In genomic region chr2:236582968-236583367, GRCh38 we compare ENCODE assay signal across 21 cellular contexts. TPM values are rescaled to one million over a fixed set of nuclear protein-coding genes. Genes with fewer than 3 reads are reported as not detected.
A peak's percentile ranks its signal among the peaks of the same experiment; 100 is the strongest.
DNase-seq lines count a peak whose midpoint lies in the region; ATAC-seq, FAIRE-seq and TF ChIP-seq lines count a peak whose summit lies in the region.
"Had no signal": no experiment of that assay in that cellular context is flagged by ENCODE, and none has a peak within 500 bp of the region (broad histone marks: within the 10 kb centered on the region; RNA-seq: fewer than 3 reads in every experiment).

No MANE protein-coding gene starts in this region.

- H3K27me3 Mint-ChIP-seq in activated B cell treated with CpG ODN at 0.5 μM for 24 hours (no peaks in the 10 kb centered on the region), HFFc6 (ENCODE audit: insufficient read depth) (peaks cover 13% of the 10 kb centered on the region)

- H3K27me3 ChIP-seq in BLaER1 (no peaks in the 10 kb centered on the region), osteoblast (ENCODE audit: insufficient read depth, low read length) (no peaks in the 10 kb centered on the region)

- H3K9me3 ChIP-seq in BLaER1, result peaks cover 22% of the 10 kb centered on the region
- no peaks in the 10 kb centered on the region for H3K9me3 ChIP-seq in osteoblast (ENCODE audit: low read depth, low read length)

- H3K9ac ChIP-seq in BLaER1, result no peak overlapping the region

- no peak for FAIRE-seq in frontal cortex (lab: Jason Lieb, UNC)
- FAIRE-seq: D721Med, H54, RCC 7860 had no signal

- no peak for TF ChIP-seq CTCF in activated B cell treated with CpG ODN at 0.5 μM for 24 hours (IDR thresholded peaks at IDR 0.05)
- no peak for TF ChIP-seq CTCF in osteoblast (IDR thresholded peaks at IDR 0.05; ENCODE audit: extremely low read depth, low read depth, low read length)
- no peak for TF ChIP-seq CTCF in HFFc6 (IDR thresholded peaks at IDR 0.05)

- H4K20me1 ChIP-seq in BLaER1, result no peaks in the 10 kb centered on the region
- no peaks in the 10 kb centered on the region for H4K20me1 ChIP-seq in osteoblast (ENCODE audit: insufficient read depth, low read length)

- no peak overlapping the region for H2AFZ ChIP-seq in osteoblast (ENCODE audit: low read length)

- H3K27ac ChIP-seq in BLaER1 (no peak overlapping the region), osteoblast (ENCODE audit: low read depth, low read length) (no peak overlapping the region)

- H3K27ac Mint-ChIP-seq in activated B cell treated with CpG ODN at 0.5 μM for 24 hours (no peak overlapping the region), HFFc6 (no peak overlapping the region)

- H3K4me3 ChIP-seq in BLaER1 (no peak overlapping the region), osteoblast (ENCODE audit: insufficient read depth, low read length) (no peak overlapping the region)

- ATAC-seq in GM19463 (IDR thresholded peaks at IDR 0.05; ENCODE audit: unreplicated experiment), result peak; percentile 63
- peak; percentile 58 for ATAC-seq in activated B cell treated with CpG ODN at 0.5 μM for 24 hours (ENCODE audit: low read depth)

- DNase-seq in activated B cell treated with CpG ODN at 0.5 μM for 24 hours (no peak), osteoblast (ENCODE audit: insufficient read length, low spot score, missing footprints) (peak; percentile 58), frontal cortex (ENCODE audit: low spot score in 2 of 2) (no peak), DMS 273 treated with DMSO at 0.1 percent for 48 hours (lab: John Stamatoyannopoulos, UW) (no peak), HFFc6 (no peak)
- DNase-seq in stimulated activated CD4-positive, alpha-beta T cell treated with anti-CD3 and anti-CD28 coated beads, Interleukin-4, amount 100 ng/mL, for 24 hours, result no peak
- DNase-seq: 8988T; CD8-positive, alpha-beta memory T cell; DMS79 treated with DMSO at 0.1 percent for 48 hours; GDM1; MM.1S; NCI-H1092 treated with DMSO at 0.1 percent for 48 hours; NCI-H2227 treated with DMSO at 0.1 percent for 48 hours; NCI-H524; SHP77 treated with DMSO at 0.1 percent for 48 hours had no signal

- 0 out of 2 replicates have a peak overlapping the region, but pooled peaks have one; percentile 11 for H3K4me2 ChIP-seq in BLaER1
- H3K4me2 ChIP-seq in osteoblast (ENCODE audit: insufficient read depth, low read length), result no peak overlapping the region

- H3K36me3 ChIP-seq in BLaER1 (no peaks in the 10 kb centered on the region), osteoblast (ENCODE audit: insufficient read depth, low read length) (no peaks in the 10 kb centered on the region)

- POLR2A ChIA-PET in activated B cell treated with CpG ODN at 0.5 μM for 24 hours (lab: Charles Lee), result interaction anchor here (1.6 kb wide), 1 partner anchor 13 kb away, joined by 6 read pairs; the partner anchor contains the start of gene ACKR3

- H3K9me3 Mint-ChIP-seq in activated B cell treated with CpG ODN at 0.5 μM for 24 hours (peaks cover 5% of the 10 kb centered on the region), HFFc6 (peaks cover 29% of the 10 kb centered on the region)

- H3K4me1 ChIP-seq in BLaER1 (peaks cover 8% of the 10 kb centered on the region; the same call in 1 of the 2 replicates), osteoblast (ENCODE audit: insufficient read depth, low read length) (no peaks in the 10 kb centered on the region)

- peaks cover 17% of the 10 kb centered on the region for H3K36me3 Mint-ChIP-seq in activated B cell treated with CpG ODN at 0.5 μM for 24 hours (ENCODE audit: low read depth)
- peaks cover 10% of the 10 kb centered on the region; the same call in 1 of the 2 replicates for H3K36me3 Mint-ChIP-seq in HFFc6 (ENCODE audit: low read depth)

- H3K79me2 ChIP-seq in osteoblast (ENCODE audit: insufficient read depth, low read length), result no peaks in the 10 kb centered on the region

- H3K4me3 Mint-ChIP-seq in activated B cell treated with CpG ODN at 0.5 μM for 24 hours (no peak overlapping the region), HFFc6 (no peak overlapping the region)
- H3K4me3 Mint-ChIP-seq: CD8-positive, alpha-beta memory T cell had no signal

- intact Hi-C loops in activated B cell treated with CpG ODN at 0.5 μM for 24 hours (cut with micrococcal nuclease), result no loop called here

- H3K4me1 Mint-ChIP-seq in activated B cell treated with CpG ODN at 0.5 μM for 24 hours (peaks cover 8% of the 10 kb centered on the region), HFFc6 (ENCODE audit: low read depth) (no peaks in the 10 kb centered on the region)

- CTCF ChIA-PET in activated B cell treated with CpG ODN at 0.5 μM for 24 hours (lab: Charles Lee), result interaction anchor here (1.0 kb wide), 1 partner anchor 13 kb away, joined by 4 read pairs; the partner anchor contains the start of gene ACKR3

RNA-seq across cellular contexts. Expression of gene ACKR3, which starts 13.3 kb away (rescaled TPM):
- total RNA-seq in activated B cell treated with CpG ODN at 0.5 μM for 24 hours, result 5.8 and 6.6 TPM in 2 replicates
- total RNA-seq in osteoblast, result 18.8 and 26.8 TPM in 2 replicates
- total RNA-seq in frontal cortex, result 20.0 TPM
- under 1 TPM in 1 of 6 experiments, not detected in 5; 0.12 TPM for total RNA-seq in HFFc6 (2021; fragmentation: NEBNext Ultra II Directional; extraction: Animal tissue kit (Norgen Biotek cat#: 25700))
- total RNA-seq: HT-29 had no signal
